1 cellular context compared by ENCODE assay signal in genomic region chr11:125457814-125458343, GRCh38.
TF ChIP-seq lines count a peak whose summit lies in the region.

No MANE protein-coding gene starts in this region.

TF ChIP-seq in K562, 482 proteins besides CTCF, POLR2A, EP300 and RAD21 (continued from another document):
- peak; percentile 53; the same call in 1 of the 2 replicates for TF ChIP-seq ZNF592 (IDR thresholded peaks at IDR 0.05)
- TF ChIP-seq C11orf30 (IDR thresholded peaks at IDR 0.05; ENCODE audit: low read depth), result peak; percentile 67
- no peak for TF ChIP-seq CHD4 (IDR thresholded peaks at IDR 0.05; ENCODE audit: insufficient read depth, insufficient replicate concordance, low read depth, low read length, poor library complexity, severe bottlenecking)
- TF ChIP-seq ZNF407 (IDR thresholded peaks at IDR 0.05; ENCODE audit: low read depth), result no peak
- no peak for TF ChIP-seq PKNOX1 (IDR thresholded peaks at IDR 0.05)
- TF ChIP-seq PCBP1 (IDR thresholded peaks at IDR 0.05; ENCODE audit: low read depth, low read length, poor library complexity, severe bottlenecking), result no peak
- no peak for TF ChIP-seq ILK (tag; IDR thresholded peaks at IDR 0.05; ENCODE audit: borderline replicate concordance, low read depth)
- TF ChIP-seq PRPF4 (IDR thresholded peaks at IDR 0.05; ENCODE audit: insufficient read depth, low read depth, low read length, poor library complexity, severe bottlenecking), result no peak
- no peak for TF ChIP-seq IRF2 (CRISPR knock-in tag; IDR thresholded peaks at IDR 0.05)
- no peak for TF ChIP-seq STAT5B (CRISPR knock-in tag; IDR thresholded peaks at IDR 0.05)
- 0 out of 4 replicates have a peak, but pooled peaks of 1 of the 2 experiments have one; percentile 3 for TF ChIP-seq RCOR1 (IDR thresholded peaks at IDR 0.05; ENCODE audit: borderline replicate concordance in 1 of 2, low read depth in 2 of 2, low read length in 2 of 2)
- TF ChIP-seq CREB3L1 (IDR thresholded peaks at IDR 0.05; ENCODE audit: borderline replicate concordance, low read depth), result no peak
- TF ChIP-seq ZNF239 (CRISPR knock-in tag; IDR thresholded peaks at IDR 0.05), result peak; percentile 74
- no peak for TF ChIP-seq KAT7 (CRISPR knock-in tag; IDR thresholded peaks at IDR 0.05; ENCODE audit: borderline replicate concordance)
